In the genomic region with DNA sequence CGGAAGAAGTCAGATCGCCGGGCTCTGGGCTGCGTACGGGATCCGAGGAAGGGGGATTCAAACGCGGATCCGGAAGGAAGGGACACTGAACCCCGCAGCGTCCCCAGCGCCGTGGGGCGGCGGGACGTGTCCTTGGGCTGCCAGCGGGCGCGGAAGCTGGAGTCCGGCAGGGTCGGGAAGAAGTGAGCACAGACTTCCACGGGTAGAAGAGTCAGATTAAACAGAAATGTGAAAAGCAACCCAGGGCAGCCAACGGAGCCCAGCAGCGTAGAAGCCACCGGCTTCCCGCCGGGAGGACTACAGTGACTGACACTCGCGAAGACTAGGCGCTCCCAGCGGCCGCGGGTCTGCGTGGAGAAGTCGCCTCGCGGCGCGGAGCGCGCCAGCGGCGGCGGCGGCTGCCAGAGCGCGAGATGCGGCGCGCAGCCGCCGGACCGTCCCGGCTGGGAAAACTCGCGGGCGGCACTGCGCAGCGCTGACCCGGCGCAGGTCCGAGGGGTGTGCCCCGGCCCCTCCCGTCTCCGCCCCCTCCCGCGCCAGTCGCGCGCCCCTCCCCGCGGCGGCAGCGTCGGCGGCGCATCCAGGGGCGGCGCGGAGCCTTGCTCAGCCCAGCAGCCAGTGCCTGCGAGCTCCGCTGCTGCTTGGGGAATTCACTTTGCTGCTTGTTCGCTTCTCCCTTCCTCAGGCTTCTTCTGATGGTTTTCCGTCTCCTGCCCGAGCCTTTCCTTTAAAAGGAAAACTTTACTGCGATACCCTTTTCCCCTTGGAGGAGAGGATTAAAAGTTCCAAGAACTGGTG, we compare ENCODE assay signal across 8 cellular contexts. TPM values are rescaled to one million over a fixed set of nuclear protein-coding genes. Genes with fewer than 3 reads are reported as not detected.
DNase-seq lines count a peak whose midpoint lies in the region; ATAC-seq lines count a peak whose summit lies in the region.

SAMD5 (plus strand) TSS at position 618 of the 798 bp plus-strand sequence. CDS start 239 bp downstream, outside the sequence.

- peak within 1 kb of the TSS; percentile 86 for H3K4me3 ChIP-seq in right cardiac atrium (ENCODE audit: low read length)

- no peaks in the 10 kb centered on the region for H3K4me1 ChIP-seq in right cardiac atrium (ENCODE audit: control insufficient read depth, insufficient read depth, low read length)

- peak within 1 kb of the TSS; percentile 53 for H3K27ac ChIP-seq in right cardiac atrium (ENCODE audit: low read length)

- WGBS in right cardiac atrium, result under 1% methylated on average over 86 of the region's 86 CpGs

- ATAC-seq in HG02884 (IDR thresholded peaks at IDR 0.05; ENCODE audit: unreplicated experiment) (peak; percentile 40), right cardiac atrium (peak; percentile 88 to 91)

- DNase-seq in stimulated activated CD4-positive, alpha-beta T cell treated with anti-CD3 and anti-CD28 coated beads, Interleukin-15, amount 100 ng/mL, for 24 hours, result peak; percentile 59
- DNase-seq in stimulated activated CD4-positive, alpha-beta T cell treated with anti-CD3 and anti-CD28 coated beads, Interleukin-12 subunit alpha, Interleukin-12 subunit beta, amount 100 ng/mL, for 4 hours, result no peak
- DNase-seq in NCI-H510A treated with DMSO at 0.1 percent for 48 hours (lab: John Stamatoyannopoulos, UW) (peak; percentile 32), astrocyte of the hippocampus (ENCODE audit: low read depth, low spot score) (peak; percentile 86), right cardiac atrium (peak; percentile 72 to 86 (median 83)), putamen (ENCODE audit: low spot score) (peak; percentile 57), GOT3 (lab: John Stamatoyannopoulos, UW) (no peak)

- H3K27me3 ChIP-seq in right cardiac atrium (ENCODE audit: control insufficient read depth, insufficient read depth), result no peaks in the 10 kb centered on the region

- no peaks in the 10 kb centered on the region for H3K9me3 ChIP-seq in right cardiac atrium (ENCODE audit: control insufficient read depth, low read length)

- intact Hi-C loops in right cardiac atrium (cut with DNase I), result loop anchor here in 3 of 4 donors (2.0 to 10.0 kb wide), 4 partner anchors 144 to 957 kb away; no protein-coding TSS in a partner anchor

RNA-seq across cellular contexts. Expression of gene SAMD5, which starts in this region (rescaled TPM):
- total RNA-seq in right cardiac atrium, result 1 to 10 TPM; 1.4 to 2.9 (median 1.8) TPM
- polyA plus RNA-seq in right cardiac atrium, result 1.0 TPM

Comparison
In these comparisons a context has a peak if more than half of its experiments do, and no peak if none do; other contexts are left out.
1. DNase-seq: peak in stimulated activated CD4-positive, alpha-beta T cell treated with anti-CD3 and anti-CD28 coated beads, Interleukin-15, amount 100 ng/mL, for 24 hours (single experiment), NCI-H510A treated with DMSO at 0.1 percent for 48 hours (single experiment), astrocyte of the hippocampus (single experiment), right cardiac atrium (3 of 3) and putamen (single experiment); none in stimulated activated CD4-positive, alpha-beta T cell treated with anti-CD3 and anti-CD28 coated beads, Interleukin-12 subunit alpha, Interleukin-12 subunit beta, amount 100 ng/mL, for 4 hours (single experiment) and GOT3 (single experiment).